ENCODE assay signal across 7 cellular contexts in genomic region chr19:44303976-44304568, GRCh38. TPM values are rescaled to one million over a fixed set of nuclear protein-coding genes. Genes with fewer than 3 reads are reported as not detected.
A peak's percentile ranks its signal among the peaks of the same experiment; 100 is the strongest.
DNase-seq lines count a peak whose midpoint lies in the region; ATAC-seq and TF ChIP-seq lines count a peak whose summit lies in the region.

No MANE protein-coding gene starts in this region.

- no peak overlapping the region for H3K18ac ChIP-seq in IMR-90 (ENCODE audit: low read depth, low read length)

- H4K91ac ChIP-seq in IMR-90 (ENCODE audit: insufficient read depth, low read depth, low read length), result 0 out of 2 replicates have a peak overlapping the region, but pooled peaks have one; percentile 34

- intact Hi-C loops in IMR-90 (cut with micrococcal nuclease), result loop anchor here (5.0 to 10.0 kb wide), 2 partner anchors 92 to 139 kb away; partner anchors contain the start of genes ZNF226 and ZNF227
- intact Hi-C loops in left cardiac atrium (cut with DNase I), result no loop called here

- H3K36me3 Mint-ChIP-seq in activated naive CD4-positive, alpha-beta T cell treated with anti-CD3 and anti-CD28 coated beads, Interleukin-2, amount 50 U/mL, for 24 hours, result peaks cover 34% of the 10 kb centered on the region
- H3K36me3 Mint-ChIP-seq in progenitor cell of endocrine pancreas (ENCODE audit: insufficient read depth), result peaks cover 14% of the 10 kb centered on the region

- no peak overlapping the region for H4K5ac ChIP-seq in IMR-90 (ENCODE audit: low read depth, low read length)

- no peak overlapping the region; the same call in 2 of the 3 replicates for H2BK15ac ChIP-seq in IMR-90 (ENCODE audit: low read depth, low read length)

- H2AK5ac ChIP-seq in IMR-90 (ENCODE audit: low read depth, low read length), result no peak overlapping the region

- no peak overlapping the region for H2BK20ac ChIP-seq in IMR-90 (ENCODE audit: low read depth, low read length)

- H3K79me1 ChIP-seq in IMR-90 (ENCODE audit: low read depth in 1 of 2, low read length in 2 of 2), result peaks cover 4 to 8% of the 10 kb centered on the region in 2 experiments; a peak in 2 of 4 replicates

- H2AK9ac ChIP-seq in IMR-90 (replicated peaks; ENCODE audit: low read depth, low read length, poor library complexity), result peak overlapping the region; percentile 32

- H3K9me3 ChIP-seq in IMR-90 (ENCODE audit: control insufficient read depth, insufficient read depth, low read length), result no peaks in the 10 kb centered on the region

- H3K36me3 ChIP-seq in GM06990 (ENCODE audit: control insufficient read depth, insufficient read depth, low read length) (peaks cover 2% of the 10 kb centered on the region), IMR-90 (ENCODE audit: control insufficient read depth, insufficient read depth, low read length) (peaks cover 8% of the 10 kb centered on the region)

- H3K4ac ChIP-seq in IMR-90 (ENCODE audit: low read depth, low read length), result peak overlapping the region; percentile 81; the same call in 1 of the 2 replicates

- H3K4me1 Mint-ChIP-seq in activated naive CD4-positive, alpha-beta T cell treated with anti-CD3 and anti-CD28 coated beads, Interleukin-2, amount 50 U/mL, for 24 hours, result peaks cover 25% of the 10 kb centered on the region
- peaks cover 9% of the 10 kb centered on the region for H3K4me1 Mint-ChIP-seq in progenitor cell of endocrine pancreas (ENCODE audit: low read depth)

- H3K4me3 ChIP-seq in GM06990 (replicated peaks; ENCODE audit: low read depth, low read length) (peak overlapping the region; percentile 97), IMR-90 (ENCODE audit: insufficient read depth, low read depth, low read length) (peak overlapping the region; percentile 74)

- peak overlapping the region; percentile 86 for H3K56ac ChIP-seq in IMR-90 (ENCODE audit: extremely low read depth, insufficient read depth, low read length)

- H2BK120ac ChIP-seq in IMR-90 (ENCODE audit: low read depth, low read length), result no peak overlapping the region

- peaks cover 19% of the 10 kb centered on the region for H3K9me3 Mint-ChIP-seq in activated naive CD4-positive, alpha-beta T cell treated with anti-CD3 and anti-CD28 coated beads, Interleukin-2, amount 50 U/mL, for 24 hours
- H3K9me3 Mint-ChIP-seq in progenitor cell of endocrine pancreas (ENCODE audit: low read depth), result peaks cover 21% of the 10 kb centered on the region

- no peaks in the 10 kb centered on the region; the same call in 1 of the 2 replicates for H4K20me1 ChIP-seq in IMR-90 (ENCODE audit: insufficient read depth, low read length)

- H4K8ac ChIP-seq in IMR-90 (ENCODE audit: low read depth in 2 of 2, low read length in 2 of 2), result peak overlapping the region; percentile 38 to 78; a peak in 3 of 4 replicates

- H3K27ac ChIP-seq in IMR-90 (ENCODE audit: insufficient read depth, low read length), result peak overlapping the region; percentile 86

- no peak for TF ChIP-seq POLR2A in IMR-90 (IDR thresholded peaks at IDR 0.05; ENCODE audit: low read depth, low read length)

- dilution Hi-C loops in IMR-90 (cut with HindIII; ENCODE audit: low sequenced_read_pairs, unreplicated experiment), result no loop called here

- H3K4me2 ChIP-seq in IMR-90 (ENCODE audit: low read depth, low read length), result peak overlapping the region; percentile 76

- H2AFZ ChIP-seq in IMR-90 (replicated peaks; ENCODE audit: low read length, poor library complexity), result peak overlapping the region; percentile 95

- peaks cover 3% of the 10 kb centered on the region; the same call in 1 of the 2 replicates for H3K4me1 ChIP-seq in IMR-90 (ENCODE audit: control insufficient read depth, insufficient read depth, low read length)

- peak overlapping the region; percentile 88 for H3K9ac ChIP-seq in IMR-90 (ENCODE audit: low read depth, low read length)

- in situ Hi-C loops in IMR-90 (cut with MboI; ENCODE audit: low sequenced_read_pairs), result no loop called here

- ATAC-seq in IMR-90 (ENCODE audit: low read depth) (peak; percentile 36), left cardiac atrium (peak; percentile 31 to 33)

- TF ChIP-seq CTCF in GM06990 (IDR thresholded peaks at IDR 0.05; ENCODE audit: insufficient read depth, low read length, poor library complexity, severe bottlenecking) (no peak), IMR-90 (conservative IDR thresholded peaks at IDR 0.05; ENCODE audit: low read depth, low read length) (no peak), progenitor cell of endocrine pancreas (IDR thresholded peaks at IDR 0.05; ENCODE audit: unreplicated experiment) (no peak)

- POLR2A ChIA-PET in IMR-90 (lab: Charles Lee; ENCODE audit: unreplicated experiment), result interaction anchor here (0.6 kb wide), 1 partner anchor 206 kb away, joined by 4 read pairs; no protein-coding TSS in a partner anchor

- CTCF ChIA-PET in IMR-90 (lab: Yijun Ruan, JAX), result no interaction called here

- DNase-seq in GM06990 (ENCODE audit: extremely low read depth, insufficient read length) (no peak), IMR-90 (peak; percentile 3), left cardiac atrium (no peak), progenitor cell of endocrine pancreas (ENCODE audit: low spot score, unreplicated experiment) (no peak), RPMI8226 (no peak)
- DNase-seq in stimulated activated CD4-positive, alpha-beta T cell treated with anti-CD3 and anti-CD28 coated beads, Interleukin-1b, Interleukin-23, amount 100 ng/mL, for 48 hours, result no peak

- peak overlapping the region; percentile 51 for H2BK5ac ChIP-seq in IMR-90 (ENCODE audit: low read depth, low read length, poor library complexity, severe bottlenecking)

- peak overlapping the region; percentile 49; the same call in 1 of the 2 replicates for H3K14ac ChIP-seq in IMR-90 (replicated peaks; ENCODE audit: low read depth, low read length)

- peak overlapping the region; percentile 92 for H3K4me3 Mint-ChIP-seq in activated naive CD4-positive, alpha-beta T cell treated with anti-CD3 and anti-CD28 coated beads, Interleukin-2, amount 50 U/mL, for 24 hours
- peak overlapping the region; percentile 88 for H3K4me3 Mint-ChIP-seq in progenitor cell of endocrine pancreas (ENCODE audit: low read depth)

- WGBS in IMR-90 (ENCODE audit: extremely low coverage in 2 of 2, insufficient read length in 1 of 2), 2 experiments, result 0% methylated on average over 5 of the region's 11 CpGs; no CpG with 5 or more reads in 1 of the 2 experiments

- H3K23ac ChIP-seq in IMR-90 (ENCODE audit: low read depth, low read length), result peak overlapping the region; percentile 82; the same call in 1 of the 2 replicates

- H3K27me3 ChIP-seq in GM06990 (replicated peaks; ENCODE audit: control insufficient read depth, insufficient read depth, low read length) (no peaks in the 10 kb centered on the region), IMR-90 (ENCODE audit: control insufficient read depth, insufficient read depth, low read length) (no peaks in the 10 kb centered on the region)

- H3K27ac Mint-ChIP-seq in activated naive CD4-positive, alpha-beta T cell treated with anti-CD3 and anti-CD28 coated beads, Interleukin-2, amount 50 U/mL, for 24 hours, result peak overlapping the region; percentile 73
- H3K27ac Mint-ChIP-seq in progenitor cell of endocrine pancreas, result peak overlapping the region; percentile 90

- H3K9me1 ChIP-seq in IMR-90 (ENCODE audit: insufficient read depth, low read length), result peaks cover 3% of the 10 kb centered on the region; the same call in 1 of the 2 replicates

- H3K27me3 Mint-ChIP-seq in activated naive CD4-positive, alpha-beta T cell treated with anti-CD3 and anti-CD28 coated beads, Interleukin-2, amount 50 U/mL, for 24 hours, result no peaks in the 10 kb centered on the region
- H3K27me3 Mint-ChIP-seq in progenitor cell of endocrine pancreas, result no peaks in the 10 kb centered on the region

- BruUV-seq in IMR-90 (replicated peaks; lab: Mats Ljungman, UMichigan), result no TSS peak

- no peak for TF ChIP-seq RAD21 in IMR-90 (IDR thresholded peaks at IDR 0.05; ENCODE audit: low read length)

TF ChIP-seq in IMR-90, 13 proteins besides CTCF, POLR2A, EP300 and RAD21 (continues in another document):
- TF ChIP-seq MAFK (IDR thresholded peaks at IDR 0.05; ENCODE audit: low read depth, low read length), result no peak
- no peak for TF ChIP-seq NFE2L2 (IDR thresholded peaks at IDR 0.05; ENCODE audit: low read depth, low read length)
- no peak for TF ChIP-seq MXI1 (IDR thresholded peaks at IDR 0.05; ENCODE audit: borderline replicate concordance, low read depth, low read length)
- no peak for TF ChIP-seq CEBPB (IDR thresholded peaks at IDR 0.05; ENCODE audit: low read depth, low read length)
- TF ChIP-seq BHLHE40 (IDR thresholded peaks at IDR 0.05; ENCODE audit: low read depth, low read length), result no peak
- TF ChIP-seq RFX5 (IDR thresholded peaks at IDR 0.05; ENCODE audit: low read depth, low read length), result no peak
- TF ChIP-seq FOS (IDR thresholded peaks at IDR 0.05; ENCODE audit: low read depth, low read length), result no peak
- TF ChIP-seq USF2 (IDR thresholded peaks at IDR 0.05; ENCODE audit: low read depth, low read length), result no peak
- no peak for TF ChIP-seq SMC3 (IDR thresholded peaks at IDR 0.05; ENCODE audit: low read depth, low read length)
- no peak for TF ChIP-seq RCOR1 (IDR thresholded peaks at IDR 0.05; ENCODE audit: insufficient replicate concordance, low read length)

RNA-seq across cellular contexts. Expression of gene ZNF235, which starts 0.8 kb away (rescaled TPM):
- total RNA-seq in IMR-90 (2012; rRNA removed), result 3.0 and 3.1 TPM in 2 replicates
- 0.77 and 0.80 TPM in 2 replicates for polyA plus RNA-seq in IMR-90 (2012; rRNA removed)
- polyA plus RNA-seq in IMR-90 (2012; cell fraction: cytosol; rRNA removed), result 0.25 and 0.31 TPM in 2 replicates
- 0.75 and 5.2 TPM in 2 replicates for polyA plus RNA-seq in IMR-90 (2012; cell fraction: nucleus; rRNA removed; ENCODE audit: low replicate concordance)
- total RNA-seq in left cardiac atrium, result 1 to 10 TPM; 3.3 to 4.3 TPM
- total RNA-seq in progenitor cell of endocrine pancreas, result 15.0 and 16.6 TPM in 2 replicates

RNA-seq across cellular contexts. Expression of gene ZNF233, which starts 44.4 kb away (rescaled TPM):
- total RNA-seq in IMR-90 (2012; rRNA removed) (0.56 and 0.72 TPM in 2 replicates), left cardiac atrium (1 to 10 TPM; 3.4 to 5.5 TPM), progenitor cell of endocrine pancreas (5.7 and 7.9 TPM in 2 replicates)
- polyA plus RNA-seq in IMR-90 (2012; rRNA removed), result 0.26 and 0.39 TPM in 2 replicates
- polyA plus RNA-seq in IMR-90 (2012; cell fraction: cytosol; rRNA removed), result 0.09 and 0.11 TPM in 2 replicates
- polyA plus RNA-seq in IMR-90 (2012; cell fraction: nucleus; rRNA removed; ENCODE audit: low replicate concordance), result 0.11 and 0.44 TPM in 2 replicates

RNA-seq across cellular contexts. Expression of gene ZNF112, which starts 52.4 kb away (rescaled TPM):
- 7.7 and 10.3 TPM in 2 replicates for total RNA-seq in IMR-90 (2012; rRNA removed)
- 1.4 and 2.1 TPM in 2 replicates for polyA plus RNA-seq in IMR-90 (2012; rRNA removed)
- polyA plus RNA-seq in IMR-90 (2012; cell fraction: cytosol; rRNA removed), result 0.06 and 0.13 TPM in 2 replicates
- polyA plus RNA-seq in IMR-90 (2012; cell fraction: nucleus; rRNA removed; ENCODE audit: low replicate concordance), result 0.77 and 8.0 TPM in 2 replicates
- total RNA-seq in left cardiac atrium, result 1 to 10 TPM; 4.5 to 5.2 TPM
- 13.0 and 14.1 TPM in 2 replicates for total RNA-seq in progenitor cell of endocrine pancreas
